In the genomic region with DNA sequence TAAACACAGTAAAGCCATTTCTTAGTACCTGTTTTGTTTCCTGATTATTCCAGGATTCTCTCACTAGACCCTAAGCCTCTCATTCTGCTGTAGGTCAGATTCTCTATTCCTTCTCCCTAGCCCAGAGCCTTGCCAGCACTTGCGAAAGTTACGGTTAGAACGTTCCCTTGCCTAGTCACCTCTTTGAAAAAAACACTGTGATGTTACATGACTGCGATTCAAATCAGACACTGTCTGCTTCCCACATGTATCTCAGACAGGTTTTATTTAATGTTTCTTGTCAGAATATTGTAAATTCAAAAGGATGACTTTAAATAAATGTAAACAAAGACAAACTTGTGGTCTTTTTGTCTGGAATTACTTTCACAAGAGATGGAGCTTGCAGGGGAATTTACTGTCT, we compare ENCODE assay signal across 18 cellular contexts.
DNase-seq lines count a peak whose midpoint lies in the region; ATAC-seq and TF ChIP-seq lines count a peak whose summit lies in the region.
"Had no signal": no experiment of that assay in that cellular context is flagged by ENCODE, and none has a peak within 500 bp of the region (broad histone marks: within the 10 kb centered on the region; RNA-seq: fewer than 3 reads in every experiment).

No MANE protein-coding gene starts in this region.

- H3K4me3 Mint-ChIP-seq in MCF 10A (ENCODE audit: unreplicated experiment), result no peak overlapping the region
- H3K4me3 Mint-ChIP-seq: activated T-cell treated with anti-CD3 and anti-CD28 coated beads, Interleukin-2, amount 50 U/mL, for 72 hours; natural killer cell; T-helper 17 cell had no signal

- TF ChIP-seq CTCF in MCF 10A (IDR thresholded peaks at IDR 0.05; ENCODE audit: unreplicated experiment) (no peak), mammary epithelial cell (conservative IDR thresholded peaks at IDR 0.05 in 1 of 2, IDR thresholded peaks at IDR 0.05 in 1 of 2; ENCODE audit: extremely low read depth in 1 of 2, insufficient read depth in 1 of 2, low read depth in 1 of 2, low read length in 2 of 2) (no peak), coronary artery (IDR thresholded peaks at IDR 0.05) (no peak)

- no peak overlapping the region for H4K8ac ChIP-seq in mesenchymal stem cell (ENCODE audit: low read length)

- no TSS peak for BruUV-seq in MCF 10A (replicated peaks; lab: Mats Ljungman, UMichigan)
- no TSS peak for BruUV-seq in mammary epithelial cell (replicated peaks; lab: Mats Ljungman, UMichigan)

- H2AFZ ChIP-seq in mammary epithelial cell (ENCODE audit: low read depth, low read length) (no peak overlapping the region), mesenchymal stem cell (ENCODE audit: low read depth, low read length) (no peak overlapping the region)

- WGBS in mammary epithelial cell (ENCODE audit: low coverage, missing lambda C conversion rate), result 98% methylated on average over 4 of the region's 4 CpGs
- WGBS in mesenchymal stem cell, result 73% methylated on average over 3 of the region's 4 CpGs

- H3K36me3 ChIP-seq in mammary epithelial cell (ENCODE audit: insufficient read depth, low read length) (peaks cover 26% of the 10 kb centered on the region), adipocyte (ENCODE audit: control insufficient read depth, insufficient read depth, low read length, severe bottlenecking) (peaks cover 86% of the 10 kb centered on the region), mesenchymal stem cell (ENCODE audit: control insufficient read depth in 1 of 2, insufficient read depth in 2 of 2, low read depth in 1 of 2, low read length in 2 of 2) (peaks cover 50 to 100% of the 10 kb centered on the region in 2 experiments)

- peaks cover 26% of the 10 kb centered on the region for H3K79me1 ChIP-seq in mesenchymal stem cell (replicated peaks; ENCODE audit: low read length, poor library complexity, severe bottlenecking)

- H3K27me3 ChIP-seq in mammary epithelial cell (ENCODE audit: insufficient read depth, low read length) (no peaks in the 10 kb centered on the region), adipocyte (replicated peaks; ENCODE audit: control insufficient read depth, insufficient read depth, low read length) (no peaks in the 10 kb centered on the region), mesenchymal stem cell (ENCODE audit: control insufficient read depth in 1 of 2, insufficient read depth in 1 of 2, low read length in 2 of 2) (no peaks in the 10 kb centered on the region)
- H3K27me3 ChIP-seq: adrenal gland, thyroid gland had no signal

- peaks cover 10% of the 10 kb centered on the region for H3K4me1 ChIP-seq in mammary epithelial cell (ENCODE audit: insufficient read depth, low read length)
- peaks cover 29% of the 10 kb centered on the region for H3K4me1 ChIP-seq in adipocyte (ENCODE audit: control insufficient read depth, insufficient read depth, low read length)
- H3K4me1 ChIP-seq in mesenchymal stem cell (ENCODE audit: control insufficient read depth, insufficient read depth, low read depth, low read length), result peaks cover 9% of the 10 kb centered on the region
- H3K4me1 ChIP-seq: adrenal gland, thyroid gland had no signal

- H2BK15ac ChIP-seq in mesenchymal stem cell (ENCODE audit: low read depth, poor library complexity, severe bottlenecking), result no peak overlapping the region

- no peak overlapping the region for H3K18ac ChIP-seq in mesenchymal stem cell (ENCODE audit: low read depth in 1 of 2, low read length in 2 of 2)

- H3K9me3 Mint-ChIP-seq in MCF 10A (ENCODE audit: unreplicated experiment), result no peaks in the 10 kb centered on the region
- H3K9me3 Mint-ChIP-seq: activated T-cell treated with anti-CD3 and anti-CD28 coated beads, Interleukin-2, amount 50 U/mL, for 72 hours; natural killer cell had no signal

- H3K4me1 Mint-ChIP-seq in MCF 10A (ENCODE audit: insufficient read depth, unreplicated experiment), result peaks cover 6% of the 10 kb centered on the region
- H3K4me1 Mint-ChIP-seq: natural killer cell had no signal

- no peak overlapping the region for H3K27ac ChIP-seq in mammary epithelial cell (ENCODE audit: insufficient read depth, low read depth, low read length)
- H3K27ac ChIP-seq in mesenchymal stem cell (ENCODE audit: low read length, poor library complexity, severe bottlenecking), result no peak overlapping the region
- no peak overlapping the region for H3K27ac ChIP-seq in coronary artery
- H3K27ac ChIP-seq: adrenal gland, epithelial cell of prostate, thyroid gland had no signal

- no peak for DNase-seq in MCF 10A (ENCODE audit: unreplicated experiment)
- no peak for DNase-seq in mammary epithelial cell
- peak; percentile 49 for DNase-seq in adipocyte (ENCODE audit: low read depth)
- peak; percentile 92 for DNase-seq in mesenchymal stem cell
- no peak for DNase-seq in activated effector memory CD4-positive, alpha-beta T cell treated with Interleukin-2 at 50 U/mL for 16 hours
- no peak for DNase-seq in coronary artery (ENCODE audit: low spot score)
- DNase-seq in NCI-H128 (lab: John Stamatoyannopoulos, UW; ENCODE audit: unreplicated experiment), result no peak
- DNase-seq: activated T-cell treated with anti-CD3 and anti-CD28 coated beads, Interleukin-2, amount 50 U/mL, for 72 hours; adrenal gland; cerebellar nuclear complex; natural killer cell; NCI-H187 treated with DMSO at 0.1 percent for 48 hours; right cardiac atrium; stimulated activated CD4-positive, alpha-beta T cell treated with anti-CD3 and anti-CD28 coated beads, Interleukin-4, amount 100 ng/mL, for 24 hours; T-helper 17 cell; thyroid gland had no signal

- H3K79me2 ChIP-seq in mammary epithelial cell (ENCODE audit: insufficient read depth, low read length), result peaks cover 4% of the 10 kb centered on the region

- no peak overlapping the region for H3K4me3 ChIP-seq in mammary epithelial cell (replicated peaks in 1 of 3; ENCODE audit: insufficient read depth in 1 of 3, low read depth in 2 of 3, low read length in 3 of 3)
- H3K4me3 ChIP-seq in adipocyte (ENCODE audit: low read length), result no peak overlapping the region
- no peak overlapping the region for H3K4me3 ChIP-seq in mesenchymal stem cell (ENCODE audit: insufficient read depth in 1 of 2, low read depth in 1 of 2, low read length in 2 of 2)
- H3K4me3 ChIP-seq in coronary artery, result no peak overlapping the region
- H3K4me3 ChIP-seq: adrenal gland, thyroid gland had no signal

- H3K23ac ChIP-seq in mesenchymal stem cell (ENCODE audit: low read length in 2 of 2), result no peak overlapping the region

- peak overlapping the region; percentile 50 for H3K27ac Mint-ChIP-seq in MCF 10A (ENCODE audit: low read depth, unreplicated experiment)
- H3K27ac Mint-ChIP-seq: activated T-cell treated with anti-CD3 and anti-CD28 coated beads, Interleukin-2, amount 50 U/mL, for 72 hours; natural killer cell; T-helper 17 cell had no signal

- H2BK5ac ChIP-seq in mesenchymal stem cell (ENCODE audit: low read depth, low read length, poor library complexity, severe bottlenecking), result no peak overlapping the region

- H2AK5ac ChIP-seq in mesenchymal stem cell (ENCODE audit: low read length, severe bottlenecking), result no peak overlapping the region

- no peak overlapping the region for H3K4ac ChIP-seq in mesenchymal stem cell (ENCODE audit: low read depth in 1 of 2, low read length in 2 of 2)

- no peak overlapping the region for H2BK120ac ChIP-seq in mesenchymal stem cell (ENCODE audit: low read depth, low read length)

- in situ Hi-C loops in mammary epithelial cell (cut with MboI; ENCODE audit: low sequenced_read_pairs in 2 of 2), result no loop called here

- no peak overlapping the region for H2BK12ac ChIP-seq in mesenchymal stem cell (ENCODE audit: low read length in 2 of 2)

- H3K9me3 ChIP-seq in mammary epithelial cell (replicated peaks; ENCODE audit: insufficient read depth, low read length) (no peaks in the 10 kb centered on the region), adipocyte (ENCODE audit: control insufficient read depth, low read length) (no peaks in the 10 kb centered on the region), mesenchymal stem cell (ENCODE audit: control insufficient read depth, low read length) (no peaks in the 10 kb centered on the region)
- H3K9me3 ChIP-seq: adrenal gland, thyroid gland had no signal

- POLR2A ChIA-PET in MCF 10A (lab: Yijun Ruan, JAX), result interaction anchor here (0.7 kb wide), 1 partner anchor 360 kb away, joined by 3 read pairs; no protein-coding TSS in a partner anchor

- no peak for ATAC-seq in HG03039 (IDR thresholded peaks at IDR 0.05; ENCODE audit: unreplicated experiment)
- ATAC-seq: activated T-cell treated with anti-CD3 and anti-CD28 coated beads, Interleukin-2, amount 50 U/mL, for 72 hours; natural killer cell; right cardiac atrium; T-helper 17 cell had no signal

- H3K4me2 ChIP-seq in mammary epithelial cell (ENCODE audit: insufficient read depth, low read depth, low read length) (no peak overlapping the region), mesenchymal stem cell (ENCODE audit: low read length, poor library complexity, severe bottlenecking) (no peak overlapping the region)

- H4K91ac ChIP-seq in mesenchymal stem cell (ENCODE audit: low read length), result no peak overlapping the region

- CTCF ChIA-PET in MCF 10A (lab: Yijun Ruan, JAX) (no interaction called here), mammary epithelial cell (lab: Charles Lee; ENCODE audit: low non-redundant PET) (no interaction called here)

- dilution Hi-C loops in mammary epithelial cell (cut with HindIII; ENCODE audit: low sequenced_read_pairs), result no loop called here

- H3K9ac ChIP-seq in mammary epithelial cell (ENCODE audit: insufficient read depth, low read length) (no peak overlapping the region), adipocyte (ENCODE audit: low read length) (peak overlapping the region; percentile 28), mesenchymal stem cell (ENCODE audit: low read length) (peak overlapping the region; percentile 62)

- peaks cover 79% of the 10 kb centered on the region for H3K36me3 Mint-ChIP-seq in MCF 10A (ENCODE audit: insufficient read depth, unreplicated experiment)
- H3K36me3 Mint-ChIP-seq: natural killer cell had no signal

- no peak overlapping the region for H3K14ac ChIP-seq in mesenchymal stem cell (ENCODE audit: low read length in 2 of 2)

- intact Hi-C loops in MCF 10A (cut with micrococcal nuclease), result no loop called here
- intact Hi-C loops in mammary epithelial cell (cut with micrococcal nuclease), result no loop called here

- H4K20me1 ChIP-seq in mammary epithelial cell (ENCODE audit: insufficient read depth, low read length), result no peaks in the 10 kb centered on the region

- no peaks in the 10 kb centered on the region for H3K27me3 Mint-ChIP-seq in MCF 10A (ENCODE audit: insufficient read depth, unreplicated experiment)

Comparison
In these comparisons a context has a peak if more than half of its experiments do, and no peak if none do; other contexts are left out.
1. DNase-seq: peak in adipocyte (single experiment) and mesenchymal stem cell (single experiment); none in MCF 10A (single experiment), mammary epithelial cell (single experiment), activated effector memory CD4-positive, alpha-beta T cell treated with Interleukin-2 at 50 U/mL for 16 hours (single experiment), coronary artery (single experiment) and NCI-H128 (single experiment).